ENCODE assay signal across 8 cellular contexts in genomic region chr9:95167998-95168397, GRCh38.
DNase-seq lines count a peak whose midpoint lies in the region; ATAC-seq, FAIRE-seq and TF ChIP-seq lines count a peak whose summit lies in the region.

No MANE protein-coding gene starts in this region.

- WGBS in GM12878 (ENCODE audit: insufficient coverage, insufficient replicate concordance, low lambda C conversion rate, missing lambda C conversion rate) = 31% methylated on average over 4 of the region's 4 CpGs

- no peaks in the 10 kb centered on the region; the same call in 2 of the 3 replicates for H3K9me3 ChIP-seq in GM12878 (replicated peaks; ENCODE audit: control insufficient read depth, insufficient read depth, low read length)

- TF ChIP-seq RAD21 in GM12878 (IDR thresholded peaks at IDR 0.05; ENCODE audit: insufficient read depth, low read depth, low read length) = peak; percentile 59

- TF ChIP-seq EP300 in GM12878 (IDR thresholded peaks at IDR 0.05; ENCODE audit: borderline replicate concordance in 1 of 2, control insufficient read depth in 1 of 2, low read depth in 2 of 2, low read length in 2 of 2) = no peak

- CTCF ChIA-PET in T-cell (lab: Charles Lee) = interaction anchor here in 1 of 2 donors (0.9 to 1.8 kb wide), 5 partner anchors 10 to 486 kb away, joined by 3 to 26 read pairs (median 4); no protein-coding TSS in a partner anchor
- CTCF ChIA-PET in GM12878 (lab: Yijun Ruan, JAX) = interaction anchor here (0.5 to 5.2 kb wide), 47 partner anchors 11 to 1572 kb away, joined by 3 to 188 read pairs (median 4); no protein-coding TSS in a partner anchor

- ATAC-seq in T-cell (replicated peaks in 1 of 4) (peak in 2 of 4 experiments; percentile 40 to 47), GM12878 (peak; percentile 72), HG03460 (IDR thresholded peaks at IDR 0.05; ENCODE audit: unreplicated experiment) (no peak), GM18870 (IDR thresholded peaks at IDR 0.05; ENCODE audit: unreplicated experiment) (no peak)

- H3K4me3 Mint-ChIP-seq in T-cell = no peak overlapping the region

- H3K36me3 ChIP-seq in GM12878 (ENCODE audit: control insufficient read depth in 2 of 2, insufficient read depth in 2 of 2, low read length in 1 of 2) = no peaks in the 10 kb centered on the region
- H3K36me3 ChIP-seq in kidney epithelial cell (ENCODE audit: control insufficient read depth, insufficient read depth, low read length) = no peaks in the 10 kb centered on the region

- SMC1A ChIA-PET in GM12878 (lab: Charles Lee; ENCODE audit: uncharacterized antibody, unreplicated experiment) = interaction anchor here (0.6 to 2.4 kb wide), 25 partner anchors 9 to 1720 kb away, joined by 3 to 49 read pairs (median 5); no protein-coding TSS in a partner anchor

- FAIRE-seq in GM12878 (lab: Jason Lieb, UNC) = no peak

- H3K27ac Mint-ChIP-seq in T-cell = no peak overlapping the region

- no peaks in the 10 kb centered on the region for H3K27me3 Mint-ChIP-seq in T-cell

- TF ChIP-seq POLR2A in GM12878 (IDR thresholded peaks at IDR 0.05; ENCODE audit: low read depth, low read length) = no peak

- H4K20me1 ChIP-seq in GM12878 (ENCODE audit: control insufficient read depth, insufficient read depth) = no peaks in the 10 kb centered on the region

- no peak overlapping the region for H2AFZ ChIP-seq in GM12878 (ENCODE audit: control insufficient read depth, low read depth, low read length)

- H3K27me3 ChIP-seq in GM12878 (replicated peaks in 1 of 2; ENCODE audit: control insufficient read depth in 2 of 2, insufficient read depth in 2 of 2, low read length in 1 of 2) (no peaks in the 10 kb centered on the region), kidney epithelial cell (ENCODE audit: control insufficient read depth, insufficient read depth, low read length) (no peaks in the 10 kb centered on the region)

- no peak overlapping the region for H3K27ac ChIP-seq in GM12878 (ENCODE audit: control insufficient read depth, insufficient read depth)

- H3K4me1 Mint-ChIP-seq in T-cell = peaks cover 0 to 7% (median 1%) of the 10 kb centered on the region in 3 donors

- DNase-seq in GDM1 (lab: John Stamatoyannopoulos, UW) (peak; percentile 53), T-cell (peak in 27 of 34 experiments; percentile 3 to 53 (median 30)), GM12878 (ENCODE audit: low read depth, low spot score) (no peak), kidney epithelial cell (ENCODE audit: low read depth) (peak; percentile 63)
- peak; percentile 13 for DNase-seq in stimulated activated CD8-positive, alpha-beta memory T cell treated with anti-CD3 and anti-CD28 coated beads, Interleukin-12 subunit alpha, Interleukin-12 subunit beta, amount 100 ng/mL, for 1 hour (ENCODE audit: low read depth)

- BruUV-seq in GM12878 (replicated peaks; lab: Mats Ljungman, UMichigan) = no TSS peak

- peaks cover 32% of the 10 kb centered on the region for H3K36me3 Mint-ChIP-seq in T-cell

- POLR2A ChIA-PET in T-cell (lab: Charles Lee) (no interaction called here), GM12878 (lab: Charles Lee) (interaction anchor here (0.6 kb wide), 1 partner anchor 150 kb away, joined by 6 read pairs; no protein-coding TSS in a partner anchor)

- TF ChIP-seq CTCF in LNCAP (IDR thresholded peaks at IDR 0.05) (peak; percentile 79), GM12878 (IDR thresholded peaks at IDR 0.05 in 2 of 3, conservative IDR thresholded peaks at IDR 0.05 in 1 of 3; ENCODE audit: control insufficient read depth in 2 of 3, extremely low read depth in 1 of 3, insufficient read depth in 1 of 3, low read depth in 3 of 3, low read length in 3 of 3) (peak; percentile 56 to 87 (median 81)), kidney epithelial cell (IDR thresholded peaks at IDR 0.05; ENCODE audit: insufficient read depth, low read length, poor library complexity, severe bottlenecking) (peak; percentile 84)

- RAD21 ChIA-PET in GM12878 (lab: Charles Lee; ENCODE audit: unreplicated experiment) = interaction anchor here (0.7 to 2.4 kb wide), 12 partner anchors 12 to 502 kb away, joined by 3 to 46 read pairs (median 6); no protein-coding TSS in a partner anchor

- intact Hi-C loops in GM12878 (cut with micrococcal nuclease; ENCODE audit: unreplicated experiment) = no loop called here

- H3K4me2 ChIP-seq in GM12878 (ENCODE audit: control insufficient read depth, insufficient read depth) = no peak overlapping the region

- H3K9me3 Mint-ChIP-seq in T-cell = peaks cover 0 to 8% (median 8%) of the 10 kb centered on the region in 3 donors

- H3K9ac ChIP-seq in GM12878 (ENCODE audit: control insufficient read depth, insufficient read depth, low read length) = no peak overlapping the region

- no peak overlapping the region for H3K4me3 ChIP-seq in GM12878
- H3K4me3 ChIP-seq in kidney epithelial cell (ENCODE audit: low read depth, low read length) = no peak overlapping the region

- peaks cover 5% of the 10 kb centered on the region; the same call in 1 of the 2 replicates for H3K4me1 ChIP-seq in GM12878 (ENCODE audit: control insufficient read depth, insufficient read depth, low read length)

- H3K79me2 ChIP-seq in GM12878 (ENCODE audit: control insufficient read depth, insufficient read depth, low read length) = no peaks in the 10 kb centered on the region

- in situ Hi-C loops in GM12878 (cut with MboI) = no loop called here

TF ChIP-seq in GM12878, 131 proteins besides CTCF, POLR2A, EP300 and RAD21:
- TF ChIP-seq SMC3 (IDR thresholded peaks at IDR 0.05; ENCODE audit: borderline replicate concordance, low read length) (peak; percentile 44; the same call in 1 of the 2 replicates), NBN (IDR thresholded peaks at IDR 0.05) (no peak), RUNX3 (IDR thresholded peaks at IDR 0.05; ENCODE audit: low read length) (peak; percentile 44; the same call in 1 of the 2 replicates)
